Comparison of ENCODE assay signal across 16 cellular contexts in the genomic region with DNA sequence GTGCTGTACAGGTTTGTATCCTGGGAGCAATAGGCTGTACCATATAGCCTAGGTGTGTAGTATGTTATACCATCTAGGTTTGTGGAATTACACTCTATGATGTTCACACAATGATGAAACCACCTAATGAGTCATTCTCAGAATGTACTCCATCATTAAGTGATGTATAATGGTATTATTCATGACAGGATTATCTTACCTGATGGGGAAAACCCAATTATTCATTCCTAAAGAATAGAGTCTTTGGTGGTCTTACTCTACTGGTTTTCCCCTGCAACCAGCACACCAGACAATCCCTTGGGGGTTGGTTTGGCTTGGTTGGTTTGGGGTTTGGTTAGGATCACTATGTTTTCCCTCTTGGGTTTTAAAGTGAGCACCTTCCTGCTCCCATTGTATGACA. TPM values are rescaled to one million over a fixed set of nuclear protein-coding genes. Genes with fewer than 3 reads are reported as not detected.
A peak's percentile ranks its signal among the peaks of the same experiment; 100 is the strongest.
DNase-seq lines count a peak whose midpoint lies in the region; ATAC-seq, FAIRE-seq and TF ChIP-seq lines count a peak whose summit lies in the region.
"Had no signal": no experiment of that assay in that cellular context is flagged by ENCODE, and none has a peak within 500 bp of the region (broad histone marks: within the 10 kb centered on the region; RNA-seq: fewer than 3 reads in every experiment).

No MANE protein-coding gene starts in this region.

- H3K4me1 Mint-ChIP-seq in T-helper 2 cell treated with Interferon-gamma antibody and Interleukin-4, amounts not matched to agents 5 μg/mL and 100 μg/mL, for 36 hours (ENCODE audit: low read depth) = peaks cover 5% of the 10 kb centered on the region

- no peaks in the 10 kb centered on the region for H3K9me3 Mint-ChIP-seq in T-helper 2 cell treated with Interferon-gamma antibody and Interleukin-4, amounts not matched to agents 5 μg/mL and 100 μg/mL, for 36 hours

- TF ChIP-seq POLR2A in testis (IDR thresholded peaks at IDR 0.05) = no peak

- peaks cover 9% of the 10 kb centered on the region for H3K27me3 Mint-ChIP-seq in T-helper 2 cell treated with Interferon-gamma antibody and Interleukin-4, amounts not matched to agents 5 μg/mL and 100 μg/mL, for 36 hours (ENCODE audit: low read depth)

- H3K4me3 ChIP-seq in GM12865 (ENCODE audit: low read depth, low read length) (no peak overlapping the region), testis (no peak overlapping the region)
- H3K4me3 ChIP-seq: heart left ventricle, lung had no signal

- peak; percentile 60 for DNase-seq in GM12865 (ENCODE audit: low read depth)
- peak; percentile 23 for DNase-seq in T-helper 2 cell treated with Interferon-gamma antibody and Interleukin-4, amounts not matched to agents 5 μg/mL and 100 μg/mL, for 36 hours (ENCODE audit: low spot score)
- DNase-seq in testis = no peak
- no peak for DNase-seq in NCI-H1092 (lab: John Stamatoyannopoulos, UW)
- no peak for DNase-seq in urothelium cell line (ENCODE audit: low spot score)
- DNase-seq in activated CD8-positive, alpha-beta memory T cell treated with anti-CD3 and anti-CD28 coated beads, Interleukin-2, amount 50 U/mL, for 4 hours = no peak
- DNase-seq: heart left ventricle, IMR-90, NCI-H2081 treated with DMSO at 0.1 percent for 48 hours had no signal

- FAIRE-seq in urothelium cell line (lab: Jason Lieb, UNC) = no peak

- intact Hi-C loops in testis (cut with DNase I; ENCODE audit: low total_unique reads) = no loop called here

- no peak overlapping the region for H3K27ac ChIP-seq in testis
- H3K27ac ChIP-seq: C4-2B, heart left ventricle had no signal

- H3K36me3 ChIP-seq in testis (ENCODE audit: low read depth, missing control alignments) = no peaks in the 10 kb centered on the region
- H3K36me3 ChIP-seq: heart left ventricle had no signal

- H3K27ac Mint-ChIP-seq in T-helper 2 cell treated with Interferon-gamma antibody and Interleukin-4, amounts not matched to agents 5 μg/mL and 100 μg/mL, for 36 hours = no peak overlapping the region

- no peak for TF ChIP-seq CTCF in GM12865 (IDR thresholded peaks at IDR 0.05; ENCODE audit: insufficient read depth, low read depth, low read length, missing control alignments)
- no peak for TF ChIP-seq CTCF in testis (IDR thresholded peaks at IDR 0.05)

- no peaks in the 10 kb centered on the region for H3K36me3 Mint-ChIP-seq in T-helper 2 cell treated with Interferon-gamma antibody and Interleukin-4, amounts not matched to agents 5 μg/mL and 100 μg/mL, for 36 hours (ENCODE audit: low read depth)

- H3K4me3 Mint-ChIP-seq in T-helper 2 cell treated with Interferon-gamma antibody and Interleukin-4, amounts not matched to agents 5 μg/mL and 100 μg/mL, for 36 hours = no peak overlapping the region

- no peaks in the 10 kb centered on the region for H3K27me3 ChIP-seq in testis

- ATAC-seq in GM18907 (IDR thresholded peaks at IDR 0.05; ENCODE audit: unreplicated experiment) = peak; percentile 76
- ATAC-seq in HG02973 (IDR thresholded peaks at IDR 0.05; ENCODE audit: unreplicated experiment) = peak; percentile 55
- ATAC-seq: heart left ventricle had no signal

- H3K9me3 ChIP-seq in testis = no peaks in the 10 kb centered on the region
- H3K9me3 ChIP-seq: heart left ventricle had no signal

- no peaks in the 10 kb centered on the region for H3K4me1 ChIP-seq in testis

RNA-seq across cellular contexts. Expression of gene OR10P1, which starts 12.6 kb away (rescaled TPM):
- total RNA-seq in testis = not detected
- polyA plus RNA-seq in testis (ENCODE audit: insufficient read depth, low read depth, low replicate concordance) = not detected
- total RNA-seq: H4, heart left ventricle, IMR-90, lung, omental fat pad, subcutaneous adipose tissue had no signal
- polyA plus RNA-seq: heart left ventricle, IMR-90, lung had no signal

RNA-seq across cellular contexts. Expression of gene OR2AP1, which starts 51.8 kb away (rescaled TPM):
- total RNA-seq in testis = not detected
- polyA plus RNA-seq in testis (ENCODE audit: insufficient read depth, low read depth, low replicate concordance) = not detected
- total RNA-seq: H4, heart left ventricle, IMR-90, lung, omental fat pad, subcutaneous adipose tissue had no signal
- polyA plus RNA-seq: heart left ventricle, IMR-90, lung had no signal

Comparison
In these comparisons a context has a peak if more than half of its experiments do, and no peak if none do; other contexts are left out.
1. DNase-seq: peak in GM12865 (single experiment) and T-helper 2 cell treated with Interferon-gamma antibody and Interleukin-4, amounts not matched to agents 5 μg/mL and 100 μg/mL, for 36 hours (single experiment); none in testis (single experiment), NCI-H1092 (single experiment), urothelium cell line (single experiment) and activated CD8-positive, alpha-beta memory T cell treated with anti-CD3 and anti-CD28 coated beads, Interleukin-2, amount 50 U/mL, for 4 hours (single experiment).